In genomic region chr15:36585774-36586173, GRCh38 we compare ENCODE assay signal across 14 cellular contexts.
"Had no signal": no experiment of that assay in that cellular context is flagged by ENCODE, and none has a peak within 500 bp of the region (broad histone marks: within the 10 kb centered on the region; RNA-seq: fewer than 3 reads in every experiment).

No MANE protein-coding gene starts in this region.

- H3K4me3 ChIP-seq: stomach, uterus had no signal

- H3K27ac ChIP-seq: stomach, uterus had no signal

- DNase-seq: activated CD4-positive, CD25-positive, alpha-beta regulatory T cell treated with anti-CD3 and anti-CD28 coated beads, Interleukin-2, amount 50 U/mL, for 72 hours; activated CD8-positive, alpha-beta memory T cell treated with anti-CD3 and anti-CD28 coated beads, Interleukin-2, amount 50 U/mL, for 4 hours; activated CD8-positive, alpha-beta T cell treated with anti-CD3 and anti-CD28 coated beads for 36 hours; activated naive CD4-positive, alpha-beta T cell treated with anti-CD3 and anti-CD28 coated beads, Interleukin-2, amount 50 U/mL, for 16 hours; cortex of kidney; effector CD8-positive, alpha-beta T cell; immature natural killer cell; left colon; nucleus accumbens; stimulated activated CD4-positive, alpha-beta T cell treated with anti-CD3 and anti-CD28 coated beads, Interleukin-2, amount 100 ng/mL, for 48 hours; stomach; uterus had no signal

- H3K36me3 ChIP-seq: stomach, uterus had no signal

- H3K4me3 Mint-ChIP-seq: activated CD8-positive, alpha-beta T cell treated with anti-CD3 and anti-CD28 coated beads for 36 hours; central memory CD8-positive, alpha-beta T cell; immature natural killer cell; natural killer cell treated with Interleukin-12 subunit alpha and Interleukin-12 subunit beta and Interleukin-15 and Interleukin-18, amount 100 ng/mL, for 72 hours had no signal

- H3K36me3 Mint-ChIP-seq: immature natural killer cell; natural killer cell treated with Interleukin-12 subunit alpha and Interleukin-12 subunit beta and Interleukin-15 and Interleukin-18, amount 100 ng/mL, for 72 hours had no signal

- ATAC-seq: activated CD8-positive, alpha-beta T cell treated with anti-CD3 and anti-CD28 coated beads for 36 hours; left colon; natural killer cell treated with Interleukin-12 subunit alpha and Interleukin-12 subunit beta and Interleukin-15 and Interleukin-18, amount 100 ng/mL, for 72 hours had no signal

- H3K9me3 ChIP-seq: stomach, uterus had no signal

- H3K27me3 Mint-ChIP-seq: activated CD8-positive, alpha-beta T cell treated with anti-CD3 and anti-CD28 coated beads for 36 hours; central memory CD8-positive, alpha-beta T cell; natural killer cell treated with Interleukin-12 subunit alpha and Interleukin-12 subunit beta and Interleukin-15 and Interleukin-18, amount 100 ng/mL, for 72 hours had no signal

- H3K4me1 ChIP-seq: uterus had no signal

- H3K27me3 ChIP-seq: stomach, uterus had no signal

- H3K27ac Mint-ChIP-seq: activated CD8-positive, alpha-beta T cell treated with anti-CD3 and anti-CD28 coated beads for 36 hours; immature natural killer cell; natural killer cell treated with Interleukin-12 subunit alpha and Interleukin-12 subunit beta and Interleukin-15 and Interleukin-18, amount 100 ng/mL, for 72 hours had no signal

- H3K9me3 Mint-ChIP-seq: activated CD8-positive, alpha-beta T cell treated with anti-CD3 and anti-CD28 coated beads for 36 hours; central memory CD8-positive, alpha-beta T cell; immature natural killer cell; natural killer cell treated with Interleukin-12 subunit alpha and Interleukin-12 subunit beta and Interleukin-15 and Interleukin-18, amount 100 ng/mL, for 72 hours had no signal
